1 cellular context compared by ENCODE assay signal in genomic region chr1:114670083-114671010, GRCh38.
TF ChIP-seq lines count a peak whose summit lies in the region.

No MANE protein-coding gene starts in this region.

TF ChIP-seq in H1, 55 proteins besides CTCF, POLR2A, EP300 and RAD21:
- TF ChIP-seq MAX (IDR thresholded peaks at IDR 0.05), result 0 out of 2 replicates have a peak, but pooled peaks have one; percentile 11
- TF ChIP-seq POLR2AphosphoS5 (IDR thresholded peaks at IDR 0.05; ENCODE audit: low read depth, low read length), result no peak; the same call in 1 of the 2 replicates
- TF ChIP-seq KDM4A (IDR thresholded peaks at IDR 0.05; ENCODE audit: low read depth, low read length, severe bottlenecking), result peak; percentile 47
- peak; percentile 70 for TF ChIP-seq SP1 (IDR thresholded peaks at IDR 0.05; ENCODE audit: low read depth, low read length)
- peak; percentile 42; the same call in 1 of the 2 replicates for TF ChIP-seq E2F6 (IDR thresholded peaks at IDR 0.05)
- no peak for TF ChIP-seq BACH1 (IDR thresholded peaks at IDR 0.05; ENCODE audit: low read length)
- TF ChIP-seq TBP (IDR thresholded peaks at IDR 0.05; ENCODE audit: low read depth, low read length), result peak; percentile 76
- no peak for TF ChIP-seq GABPA (IDR thresholded peaks at IDR 0.05; ENCODE audit: borderline replicate concordance, insufficient read depth, low read length)
- no peak for TF ChIP-seq CTBP2 (IDR thresholded peaks at IDR 0.05; ENCODE audit: borderline replicate concordance, insufficient read depth, insufficient read length, low read length)
- 0 out of 2 replicates have a peak, but pooled peaks have one; percentile 11 for TF ChIP-seq BRCA1 (IDR thresholded peaks at IDR 0.05; ENCODE audit: low read depth, low read length)
- TF ChIP-seq SP2 (IDR thresholded peaks at IDR 0.05; ENCODE audit: low read length), result peak; percentile 13; the same call in 1 of the 2 replicates
- TF ChIP-seq TAF1 (IDR thresholded peaks at IDR 0.05; ENCODE audit: low read depth, low read length), result peak; percentile 86
- TF ChIP-seq MAFK (IDR thresholded peaks at IDR 0.05; ENCODE audit: low read depth, low read length), result no peak
- no peak for TF ChIP-seq SRF (IDR thresholded peaks at IDR 0.05; ENCODE audit: low read depth, low read length)
- TF ChIP-seq HDAC6 (IDR thresholded peaks at IDR 0.05; ENCODE audit: low read depth, low read length), result no peak
- TF ChIP-seq SP4 (IDR thresholded peaks at IDR 0.05; ENCODE audit: low read length), result no peak
